Comparison of ENCODE assay signal across 15 cellular contexts in genomic region chr7:20280475-20281351, GRCh38. TPM values are rescaled to one million over a fixed set of nuclear protein-coding genes. Genes with fewer than 3 reads are reported as not detected.
DNase-seq lines count a peak whose midpoint lies in the region; ATAC-seq and TF ChIP-seq lines count a peak whose summit lies in the region.
"Had no signal": no experiment of that assay in that cellular context is flagged by ENCODE, and none has a peak within 500 bp of the region (broad histone marks: within the 10 kb centered on the region; RNA-seq: fewer than 3 reads in every experiment).

No MANE protein-coding gene starts in this region.

- no peaks in the 10 kb centered on the region for H3K36me3 Mint-ChIP-seq in activated CD8-positive, alpha-beta T cell treated with anti-CD3 and anti-CD28 coated beads, Interleukin-2, amount 10 ng/mL, durations not matched to agents 7 days and 5 days (ENCODE audit: low read depth)
- H3K36me3 Mint-ChIP-seq: activated CD4-positive, alpha-beta memory T cell treated with anti-CD3 and anti-CD28 coated beads for 36 hours; activated naive CD4-positive, alpha-beta T cell treated with anti-CD3 and anti-CD28 coated beads, Interleukin-2, amount 50 U/mL, for 24 hours had no signal

- peak; percentile 15 for DNase-seq in BE2C
- DNase-seq in HFF-Myc (ENCODE audit: extremely low read depth, low read depth): peak; percentile 57
- no peak for DNase-seq in activated CD8-positive, alpha-beta T cell treated with anti-CD3 and anti-CD28 coated beads, Interleukin-2, amount 10 ng/mL, durations not matched to agents 7 days and 5 days
- peak; percentile 67 for DNase-seq in fibroblast of villous mesenchyme (ENCODE audit: low read depth)
- DNase-seq in head of caudate nucleus: no peak
- no peak for DNase-seq in activated CD4-positive, alpha-beta T cell treated with anti-CD3 and anti-CD28 coated beads for 4 hours
- no peak for DNase-seq in effector CD8-positive, alpha-beta T cell (lab: John Stamatoyannopoulos, UW)
- DNase-seq: activated CD4-positive, alpha-beta memory T cell treated with anti-CD3 and anti-CD28 coated beads for 36 hours; effector CD4-positive, alpha-beta T cell; NCI-H1105; stimulated activated CD4-positive, alpha-beta T cell treated with anti-CD3 and anti-CD28 coated beads, Interleukin-2, amount 100 ng/mL, for 48 hours; stimulated activated naive CD4-positive, alpha-beta T cell treated with Interleukin-2 at 50 U/mL for 16 hours had no signal

- TF ChIP-seq CTCF in BE2C (IDR thresholded peaks at IDR 0.05; ENCODE audit: low read depth, low read length) (no peak), HFF-Myc (IDR thresholded peaks at IDR 0.05; ENCODE audit: low read depth, low read length, missing control alignments) (no peak), fibroblast of villous mesenchyme (IDR thresholded peaks at IDR 0.05; ENCODE audit: insufficient read depth, low read depth, low read length) (no peak)

- H3K4me3 ChIP-seq in BE2C (ENCODE audit: low read depth, low read length) (peak overlapping the region; percentile 19), HFF-Myc (replicated peaks; ENCODE audit: low read depth, low read length) (no peak overlapping the region), fibroblast of villous mesenchyme (ENCODE audit: low read depth, low read length) (no peak overlapping the region)

- no peak overlapping the region for H3K4me3 Mint-ChIP-seq in activated CD8-positive, alpha-beta T cell treated with anti-CD3 and anti-CD28 coated beads, Interleukin-2, amount 10 ng/mL, durations not matched to agents 7 days and 5 days
- H3K4me3 Mint-ChIP-seq: activated CD4-positive, alpha-beta memory T cell treated with anti-CD3 and anti-CD28 coated beads for 36 hours; activated naive CD4-positive, alpha-beta T cell treated with anti-CD3 and anti-CD28 coated beads, Interleukin-2, amount 50 U/mL, for 24 hours had no signal

- CTCF ChIA-PET in activated CD8-positive, alpha-beta T cell treated with anti-CD3 and anti-CD28 coated beads, Interleukin-2, amount 10 ng/mL, durations not matched to agents 7 days and 5 days (lab: Charles Lee): no interaction called here

- H3K4me1 Mint-ChIP-seq in activated CD8-positive, alpha-beta T cell treated with anti-CD3 and anti-CD28 coated beads, Interleukin-2, amount 10 ng/mL, durations not matched to agents 7 days and 5 days (ENCODE audit: low read depth): no peaks in the 10 kb centered on the region
- H3K4me1 Mint-ChIP-seq: activated naive CD4-positive, alpha-beta T cell treated with anti-CD3 and anti-CD28 coated beads, Interleukin-2, amount 50 U/mL, for 24 hours had no signal

- H3K9me3 Mint-ChIP-seq in activated CD8-positive, alpha-beta T cell treated with anti-CD3 and anti-CD28 coated beads, Interleukin-2, amount 10 ng/mL, durations not matched to agents 7 days and 5 days (ENCODE audit: insufficient read depth): no peaks in the 10 kb centered on the region
- H3K9me3 Mint-ChIP-seq: activated CD4-positive, alpha-beta memory T cell treated with anti-CD3 and anti-CD28 coated beads for 36 hours; activated naive CD4-positive, alpha-beta T cell treated with anti-CD3 and anti-CD28 coated beads, Interleukin-2, amount 50 U/mL, for 24 hours had no signal

- no peaks in the 10 kb centered on the region for H3K27me3 ChIP-seq in BE2C

- intact Hi-C loops in head of caudate nucleus (cut with DNase I): no loop called here

- peaks cover 8% of the 10 kb centered on the region for H3K4me1 ChIP-seq in BE2C

- no peaks in the 10 kb centered on the region for H3K27me3 Mint-ChIP-seq in activated CD8-positive, alpha-beta T cell treated with anti-CD3 and anti-CD28 coated beads, Interleukin-2, amount 10 ng/mL, durations not matched to agents 7 days and 5 days (ENCODE audit: low read depth)
- H3K27me3 Mint-ChIP-seq: activated CD4-positive, alpha-beta memory T cell treated with anti-CD3 and anti-CD28 coated beads for 36 hours; activated naive CD4-positive, alpha-beta T cell treated with anti-CD3 and anti-CD28 coated beads, Interleukin-2, amount 50 U/mL, for 24 hours; progenitor cell of endocrine pancreas had no signal

- H3K27ac Mint-ChIP-seq in activated CD8-positive, alpha-beta T cell treated with anti-CD3 and anti-CD28 coated beads, Interleukin-2, amount 10 ng/mL, durations not matched to agents 7 days and 5 days: no peak overlapping the region
- H3K27ac Mint-ChIP-seq: activated CD4-positive, alpha-beta memory T cell treated with anti-CD3 and anti-CD28 coated beads for 36 hours; activated naive CD4-positive, alpha-beta T cell treated with anti-CD3 and anti-CD28 coated beads, Interleukin-2, amount 50 U/mL, for 24 hours; progenitor cell of endocrine pancreas had no signal

- no peaks in the 10 kb centered on the region for H3K36me3 ChIP-seq in BE2C

- ATAC-seq in activated CD8-positive, alpha-beta T cell treated with anti-CD3 and anti-CD28 coated beads, Interleukin-2, amount 10 ng/mL, durations not matched to agents 7 days and 5 days: peak; percentile 41
- no peak for ATAC-seq in HG02852 (IDR thresholded peaks at IDR 0.05; ENCODE audit: unreplicated experiment)

- no peaks in the 10 kb centered on the region for H3K9me3 ChIP-seq in BE2C

- POLR2A ChIA-PET in activated CD8-positive, alpha-beta T cell treated with anti-CD3 and anti-CD28 coated beads, Interleukin-2, amount 10 ng/mL, durations not matched to agents 7 days and 5 days (lab: Charles Lee): no interaction called here

RNA-seq across cellular contexts. Expression of gene ITGB8, which starts 50.0 kb away (rescaled TPM):
- 0.45 TPM for polyA plus RNA-seq in BE2C (2012; ENCODE audit: insufficient read depth, insufficient read length, low read depth)
- total RNA-seq in activated CD8-positive, alpha-beta T cell treated with anti-CD3 and anti-CD28 coated beads, Interleukin-2, amount 10 ng/mL, durations not matched to agents 7 days and 5 days: not detected
- total RNA-seq in fibroblast of villous mesenchyme: 6.4 and 13.0 TPM in 2 replicates
- total RNA-seq: activated CD4-positive, alpha-beta memory T cell treated with anti-CD3 and anti-CD28 coated beads for 36 hours had no signal

Comparison
In these comparisons a context has a peak if more than half of its experiments do, and no peak if none do; other contexts are left out.
1. DNase-seq: peak in BE2C (single experiment), HFF-Myc (single experiment) and fibroblast of villous mesenchyme (single experiment); none in activated CD8-positive, alpha-beta T cell treated with anti-CD3 and anti-CD28 coated beads, Interleukin-2, amount 10 ng/mL, durations not matched to agents 7 days and 5 days (single experiment), head of caudate nucleus (0 of 42), activated CD4-positive, alpha-beta T cell treated with anti-CD3 and anti-CD28 coated beads for 4 hours (0 of 2) and effector CD8-positive, alpha-beta T cell (single experiment).